Comparison of ENCODE assay signal across 8 cellular contexts in the genomic region with DNA sequence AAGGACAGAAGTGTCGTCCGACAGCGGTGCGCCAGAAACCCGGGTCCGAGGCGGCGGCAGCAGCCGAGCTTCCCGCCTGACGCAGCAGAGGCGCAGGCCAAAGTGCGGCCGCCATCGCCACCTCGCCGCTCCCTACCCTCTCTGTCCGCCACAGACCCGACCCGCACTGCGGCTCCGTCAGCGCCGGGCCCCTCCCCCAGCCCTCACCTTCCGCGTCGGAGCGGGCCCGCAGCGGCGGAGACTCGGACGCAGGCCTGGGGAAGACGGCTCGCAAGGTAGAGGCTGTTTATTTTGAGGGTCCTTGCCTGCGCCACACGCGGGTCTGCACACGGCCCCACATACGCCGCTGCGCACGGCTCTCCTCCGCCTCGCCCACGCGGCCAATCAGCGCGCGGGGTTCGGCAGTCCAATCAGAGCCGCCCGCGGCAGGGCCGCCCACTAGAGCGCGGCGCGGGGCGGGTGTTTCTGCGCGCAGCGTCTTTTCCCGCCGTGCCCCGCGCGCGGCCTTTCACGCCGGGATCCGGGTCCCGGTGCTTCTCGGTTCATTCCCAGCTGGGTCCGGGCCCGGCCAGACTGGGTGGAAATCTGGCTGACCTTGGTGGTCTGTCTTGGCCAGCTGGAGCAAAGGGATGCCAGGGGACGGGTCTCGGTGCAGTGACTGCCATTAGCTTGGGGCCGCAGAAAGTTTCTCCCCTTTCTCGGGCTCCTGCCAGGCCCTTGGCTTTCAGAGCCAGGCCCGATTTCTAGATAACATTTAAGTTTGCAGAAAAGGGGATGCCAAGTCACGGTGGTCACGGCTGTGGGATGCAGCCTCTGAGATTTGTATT. TPM values are rescaled to one million over a fixed set of nuclear protein-coding genes. Genes with fewer than 3 reads are reported as not detected.
A peak's percentile ranks its signal among the peaks of the same experiment; 100 is the strongest.
DNase-seq lines count a peak whose midpoint lies in the region; ATAC-seq and TF ChIP-seq lines count a peak whose summit lies in the region.

A gene (minus strand): TSS at position 328 of the 827 bp plus-strand sequence. CDS start 12,139 bp downstream, outside the sequence.

- peaks cover 10% of the 10 kb centered on the region for H3K4me1 ChIP-seq in fibroblast of lung (ENCODE audit: control insufficient read depth, extremely low read depth, insufficient read depth, low read length)

- DNase-seq in EH (ENCODE audit: low read depth) (peak; percentile 93), H4 (ENCODE audit: low spot score) (peak; percentile 94), LoVo (ENCODE audit: low spot score) (peak; percentile 95), RWPE1 (ENCODE audit: low spot score) (peak; percentile 96), fibroblast of lung (ENCODE audit: low read depth in 2 of 2) (peak; percentile 93 to 95)
- peak; percentile 87 to 96 (median 93) for DNase-seq in naive thymus-derived CD8-positive, alpha-beta T cell
- DNase-seq in stimulated activated naive B cell treated with anti-CD40 and anti-IgM and Interleukin-4, amounts not matched to agents 10 μg/mL and 1 μg/mL and 100 μg/mL, for 72 hours: peak; percentile 91

- H3K4me2 ChIP-seq in fibroblast of lung (ENCODE audit: extremely low read depth, insufficient read depth, low read length): peak within 1 kb of the TSS; percentile 97

- peak within 1 kb of the TSS; percentile 94 for H3K27ac ChIP-seq in RWPE1
- H3K27ac ChIP-seq in fibroblast of lung (ENCODE audit: insufficient read depth, low read length): peak within 1 kb of the TSS; percentile 98

- no peaks in the 10 kb centered on the region for H4K20me1 ChIP-seq in fibroblast of lung (ENCODE audit: control insufficient read depth, extremely low read depth, insufficient read depth, low read length)

- H3K27ac Mint-ChIP-seq in activated T-helper 17 cell treated with anti-CD3 and anti-CD28 coated beads, Interleukin-2, amount 50 U/mL, for 72 hours: peak within 1 kb of the TSS; percentile 97
- peak within 1 kb of the TSS; percentile 92 to 100 (median 98) for H3K27ac Mint-ChIP-seq in naive thymus-derived CD8-positive, alpha-beta T cell
- peak within 1 kb of the TSS; percentile 100 for H3K27ac Mint-ChIP-seq in stimulated activated naive B cell treated with anti-CD40 and anti-IgM and Interleukin-4, amounts not matched to agents 10 μg/mL and 1 μg/mL and 100 μg/mL, for 72 hours

- no peaks in the 10 kb centered on the region for H3K9me3 Mint-ChIP-seq in activated T-helper 17 cell treated with anti-CD3 and anti-CD28 coated beads, Interleukin-2, amount 50 U/mL, for 72 hours
- no peaks in the 10 kb centered on the region for H3K9me3 Mint-ChIP-seq in naive thymus-derived CD8-positive, alpha-beta T cell
- no peaks in the 10 kb centered on the region for H3K9me3 Mint-ChIP-seq in stimulated activated naive B cell treated with anti-CD40 and anti-IgM and Interleukin-4, amounts not matched to agents 10 μg/mL and 1 μg/mL and 100 μg/mL, for 72 hours

- no peaks in the 10 kb centered on the region for H3K9me3 ChIP-seq in fibroblast of lung (ENCODE audit: control insufficient read depth, insufficient read depth, low read depth, low read length)

- H3K36me3 Mint-ChIP-seq in activated T-helper 17 cell treated with anti-CD3 and anti-CD28 coated beads, Interleukin-2, amount 50 U/mL, for 72 hours (ENCODE audit: low read depth): peaks cover 57% of the 10 kb centered on the region
- H3K36me3 Mint-ChIP-seq in naive thymus-derived CD8-positive, alpha-beta T cell: peaks cover 7 to 36% (median 10%) of the 10 kb centered on the region in 3 donors
- peaks cover 16 to 39% of the 10 kb centered on the region in 2 donors for H3K36me3 Mint-ChIP-seq in stimulated activated naive B cell treated with anti-CD40 and anti-IgM and Interleukin-4, amounts not matched to agents 10 μg/mL and 1 μg/mL and 100 μg/mL, for 72 hours

- TF ChIP-seq CTCF in RWPE1 (conservative IDR thresholded peaks at IDR 0.05; ENCODE audit: low read depth) (no peak), fibroblast of lung (conservative IDR thresholded peaks at IDR 0.05 in 1 of 2, IDR thresholded peaks at IDR 0.05 in 1 of 2; ENCODE audit: low read depth in 1 of 2, low read length in 2 of 2) (no peak)

- peak; percentile 97 for ATAC-seq in activated T-helper 17 cell treated with anti-CD3 and anti-CD28 coated beads, Interleukin-2, amount 50 U/mL, for 72 hours (replicated peaks)
- ATAC-seq in naive thymus-derived CD8-positive, alpha-beta T cell: peak; percentile 95 to 97
- peak; percentile 96 to 99 for ATAC-seq in stimulated activated naive B cell treated with anti-CD40 and anti-IgM and Interleukin-4, amounts not matched to agents 10 μg/mL and 1 μg/mL and 100 μg/mL, for 72 hours (replicated peaks)

- CTCF ChIA-PET in RWPE1 (lab: Yijun Ruan, JAX): interaction anchor here (1.6 kb wide), 1 partner anchor 62 kb away, joined by 8 read pairs; no protein-coding TSS in a partner anchor

- peaks cover 59% of the 10 kb centered on the region for H3K79me2 ChIP-seq in fibroblast of lung (ENCODE audit: control insufficient read depth, insufficient read depth, low read length)

- H3K27me3 ChIP-seq in fibroblast of lung (ENCODE audit: control insufficient read depth, insufficient read depth, low read length): no peaks in the 10 kb centered on the region

- H3K4me3 ChIP-seq in fibroblast of lung (replicated peaks in 1 of 4; ENCODE audit: control extremely low read depth in 1 of 4, insufficient read depth in 1 of 4, low read depth in 3 of 4, low read length in 4 of 4): peak within 1 kb of the TSS; percentile 96 to 98 (median 96)

- no peaks in the 10 kb centered on the region for H3K27me3 Mint-ChIP-seq in activated T-helper 17 cell treated with anti-CD3 and anti-CD28 coated beads, Interleukin-2, amount 50 U/mL, for 72 hours
- H3K27me3 Mint-ChIP-seq in naive thymus-derived CD8-positive, alpha-beta T cell: no peaks in the 10 kb centered on the region
- no peaks in the 10 kb centered on the region for H3K27me3 Mint-ChIP-seq in stimulated activated naive B cell treated with anti-CD40 and anti-IgM and Interleukin-4, amounts not matched to agents 10 μg/mL and 1 μg/mL and 100 μg/mL, for 72 hours

- H3K4me1 Mint-ChIP-seq in activated T-helper 17 cell treated with anti-CD3 and anti-CD28 coated beads, Interleukin-2, amount 50 U/mL, for 72 hours: peaks cover 12% of the 10 kb centered on the region
- peaks cover 14 to 50% (median 37%) of the 10 kb centered on the region in 4 donors for H3K4me1 Mint-ChIP-seq in naive thymus-derived CD8-positive, alpha-beta T cell
- peaks cover 10 to 41% of the 10 kb centered on the region in 2 donors for H3K4me1 Mint-ChIP-seq in stimulated activated naive B cell treated with anti-CD40 and anti-IgM and Interleukin-4, amounts not matched to agents 10 μg/mL and 1 μg/mL and 100 μg/mL, for 72 hours

- H2AFZ ChIP-seq in fibroblast of lung (ENCODE audit: low read length): peak within 1 kb of the TSS; percentile 61

- peaks cover 2% of the 10 kb centered on the region for H3K36me3 ChIP-seq in fibroblast of lung (ENCODE audit: control insufficient read depth, insufficient read depth, low read length)

- POLR2A ChIA-PET in RWPE1 (lab: Yijun Ruan, JAX; ENCODE audit: low non-redundant PET): interaction anchor here (0.6 to 2.1 kb wide), 4 partner anchors 30 to 62 kb away, joined by 3 to 8 read pairs (median 4); no protein-coding TSS in a partner anchor
- POLR2A ChIA-PET in naive thymus-derived CD8-positive, alpha-beta T cell (lab: Charles Lee): interaction anchor here (0.5 to 4.9 kb wide), 23 partner anchors 9 to 259 kb away, joined by 3 to 93 read pairs (median 5); a partner anchor contains a TSS

- peak within 1 kb of the TSS; percentile 98 for H3K4me3 Mint-ChIP-seq in activated T-helper 17 cell treated with anti-CD3 and anti-CD28 coated beads, Interleukin-2, amount 50 U/mL, for 72 hours
- peak within 1 kb of the TSS; percentile 91 to 99 (median 96) for H3K4me3 Mint-ChIP-seq in naive thymus-derived CD8-positive, alpha-beta T cell
- H3K4me3 Mint-ChIP-seq in stimulated activated naive B cell treated with anti-CD40 and anti-IgM and Interleukin-4, amounts not matched to agents 10 μg/mL and 1 μg/mL and 100 μg/mL, for 72 hours: peak within 1 kb of the TSS; percentile 98 to 99

- H3K9ac ChIP-seq in fibroblast of lung (ENCODE audit: insufficient read depth, low read length): peak within 1 kb of the TSS; percentile 99

RNA-seq across cellular contexts. Expression of the gene that starts here (rescaled TPM):
- 336 and 394 TPM in 2 replicates for total RNA-seq in H4 (2014; rRNA removed; shearing (Covaris generic))
- total RNA-seq in activated T-helper 17 cell treated with anti-CD3 and anti-CD28 coated beads, Interleukin-2, amount 50 U/mL, for 72 hours: 100 to 1,000 TPM; 188 to 274 TPM
- total RNA-seq in fibroblast of lung: 262 and 317 TPM in 2 replicates
- polyA plus RNA-seq in fibroblast of lung: 369 and 412 TPM in 2 replicates
- 252 and 291 TPM in 2 replicates for polyA plus RNA-seq in fibroblast of lung (2012)
- 116 TPM in 2 replicates for polyA minus RNA-seq in fibroblast of lung (ENCODE audit: low replicate concordance)
- 100 to 1,000 TPM; 403 to 421 TPM for total RNA-seq in naive thymus-derived CD8-positive, alpha-beta T cell
- polyA plus RNA-seq in naive thymus-derived CD8-positive, alpha-beta T cell: 100 to 1,000 TPM; 843 to 960 (median 927) TPM

Comparison
In these comparisons a context has a peak if more than half of its experiments do, and no peak if none do; other contexts are left out.
1. Peak in every context shown above with its lines: DNase-seq, ATAC-seq, H3K4me3 ChIP-seq and H3K27ac ChIP-seq.